In the genomic region with DNA sequence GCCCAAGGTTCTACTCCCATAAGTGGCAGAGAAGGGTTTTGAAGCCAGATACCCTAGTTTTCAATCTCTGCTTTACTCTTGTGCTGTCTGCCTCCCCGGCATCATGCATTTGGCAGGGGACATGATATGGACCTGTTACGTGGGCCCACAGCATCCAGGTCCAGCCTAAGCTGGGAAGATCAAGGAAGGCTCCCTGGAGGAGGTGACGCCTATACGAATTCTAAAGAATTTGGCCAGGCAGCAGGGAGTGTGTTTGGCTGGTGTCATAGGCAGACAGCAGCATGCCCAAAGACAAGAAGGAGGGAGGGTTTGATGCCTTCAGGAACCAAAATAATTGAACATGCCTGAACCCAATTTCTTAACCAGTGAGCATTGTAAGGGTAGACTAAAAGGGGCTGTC, we compare ENCODE assay signal across 20 cellular contexts. TPM values are rescaled to one million over a fixed set of nuclear protein-coding genes. Genes with fewer than 3 reads are reported as not detected.
DNase-seq lines count a peak whose midpoint lies in the region; ATAC-seq, FAIRE-seq and TF ChIP-seq lines count a peak whose summit lies in the region.
"Had no signal": no experiment of that assay in that cellular context is flagged by ENCODE, and none has a peak within 500 bp of the region (broad histone marks: within the 10 kb centered on the region; RNA-seq: fewer than 3 reads in every experiment).

No MANE protein-coding gene starts in this region.

- peak overlapping the region; percentile 8 for H3K27ac Mint-ChIP-seq in astrocyte (ENCODE audit: unreplicated experiment)
- H3K27ac Mint-ChIP-seq in memory B cell = peak overlapping the region; percentile 51
- no peak overlapping the region for H3K27ac Mint-ChIP-seq in osteocyte (ENCODE audit: unreplicated experiment)
- H3K27ac Mint-ChIP-seq: activated T-cell treated with anti-CD3 and anti-CD28 coated beads, Interleukin-2, amount 50 U/mL, for 24 hours had no signal

- H3K9me3 Mint-ChIP-seq in astrocyte (ENCODE audit: unreplicated experiment) (no peaks in the 10 kb centered on the region), memory B cell (no peaks in the 10 kb centered on the region), osteocyte (ENCODE audit: unreplicated experiment) (no peaks in the 10 kb centered on the region)
- H3K9me3 Mint-ChIP-seq: activated T-cell treated with anti-CD3 and anti-CD28 coated beads, Interleukin-2, amount 50 U/mL, for 24 hours had no signal

- H3K4me3 Mint-ChIP-seq in astrocyte (ENCODE audit: unreplicated experiment) = no peak overlapping the region
- no peak overlapping the region for H3K4me3 Mint-ChIP-seq in memory B cell
- H3K4me3 Mint-ChIP-seq in osteocyte (ENCODE audit: unreplicated experiment) = no peak overlapping the region
- H3K4me3 Mint-ChIP-seq: activated T-cell treated with anti-CD3 and anti-CD28 coated beads, Interleukin-2, amount 50 U/mL, for 24 hours had no signal

- H3K4me1 Mint-ChIP-seq in astrocyte (ENCODE audit: low read depth, unreplicated experiment) = peaks cover 79% of the 10 kb centered on the region
- peaks cover 36% of the 10 kb centered on the region for H3K4me1 Mint-ChIP-seq in memory B cell
- H3K4me1 Mint-ChIP-seq in osteocyte (ENCODE audit: unreplicated experiment) = peaks cover 92% of the 10 kb centered on the region

- no peak overlapping the region for H3K4me3 ChIP-seq in AG04450 (ENCODE audit: low read depth, low read length)
- H3K4me3 ChIP-seq in astrocyte (ENCODE audit: insufficient read depth, low read depth, low read length) = no peak overlapping the region
- no peak overlapping the region for H3K4me3 ChIP-seq in smooth muscle cell

- FAIRE-seq in astrocyte (lab: Jason Lieb, UNC) = no peak
- FAIRE-seq: GM12892 had no signal

- H3K27ac ChIP-seq in AG04450 (ENCODE audit: low read depth, low read length) (peak overlapping the region; percentile 69), astrocyte (ENCODE audit: low read depth, low read length) (peak overlapping the region; percentile 97), smooth muscle cell (ENCODE audit: low read depth) (peak overlapping the region; percentile 95)

- POLR2A ChIA-PET in AG04450 (lab: Yijun Ruan, JAX) = interaction anchor here (1.4 kb wide), 2 partner anchors 15 to 28 kb away, joined by 3 to 6 read pairs; no protein-coding TSS in a partner anchor

- DNase-seq in AG04450 (ENCODE audit: low read depth, low spot score) = no peak
- no peak for DNase-seq in astrocyte (ENCODE audit: low read depth)
- no peak for DNase-seq in memory B cell (ENCODE audit: low spot score in 2 of 2)
- no peak for DNase-seq in smooth muscle cell (lab: John Stamatoyannopoulos, UW; ENCODE audit: unreplicated experiment)
- DNase-seq in NCI-H1930 (lab: John Stamatoyannopoulos, UW) = no peak
- DNase-seq in NCI-H1417 (lab: John Stamatoyannopoulos, UW) = no peak
- no peak for DNase-seq in osteocyte (ENCODE audit: extremely low spot score, unreplicated experiment)
- DNase-seq: activated CD4-positive, alpha-beta T cell treated with anti-CD3 and anti-CD28 coated beads for 4 hours; activated naive CD4-positive, alpha-beta T cell; activated T-cell treated with anti-CD3 and anti-CD28 coated beads, Interleukin-2, amount 50 U/mL, for 24 hours; Calu3; NCI-H1105 treated with DMSO at 0.1 percent for 48 hours; NCI-H2081 treated with DMSO at 0.1 percent for 48 hours; occipital lobe; stimulated activated CD8-positive, alpha-beta memory T cell treated with anti-CD3 and anti-CD28 coated beads, Interleukin-4, amount 100 ng/mL, for 48 hours; T-helper 2 cell had no signal

- peaks cover 51% of the 10 kb centered on the region for H3F3A ChIP-seq in smooth muscle cell (ENCODE audit: low read depth)

- no peak overlapping the region for H2AFZ ChIP-seq in astrocyte (ENCODE audit: low read depth, low read length)
- no peak overlapping the region for H2AFZ ChIP-seq in smooth muscle cell (ENCODE audit: low read depth)

- H3K36me3 Mint-ChIP-seq in astrocyte (ENCODE audit: low read depth, unreplicated experiment) (peaks cover 9% of the 10 kb centered on the region), memory B cell (no peaks in the 10 kb centered on the region), osteocyte (ENCODE audit: unreplicated experiment) (peaks cover 9% of the 10 kb centered on the region)

- no peak overlapping the region for H3K4me2 ChIP-seq in astrocyte (ENCODE audit: low read length)
- H3K4me2 ChIP-seq in smooth muscle cell = no peak overlapping the region

- peaks cover 90% of the 10 kb centered on the region for H3K4me1 ChIP-seq in astrocyte (ENCODE audit: insufficient read depth, low read length)
- H3K4me1 ChIP-seq in smooth muscle cell (ENCODE audit: low read depth) = peaks cover 75% of the 10 kb centered on the region

- H4K20me1 ChIP-seq in astrocyte (ENCODE audit: insufficient read depth, low read length) (no peaks in the 10 kb centered on the region), smooth muscle cell (ENCODE audit: low read depth) (no peaks in the 10 kb centered on the region)

- H3K9ac ChIP-seq in astrocyte (ENCODE audit: low read length) (peak overlapping the region; percentile 12), smooth muscle cell (ENCODE audit: low read depth) (no peak overlapping the region)

- WGBS in smooth muscle cell (ENCODE audit: low lambda C conversion rate) = 97% methylated on average over 4 of the region's 4 CpGs

- CTCF ChIA-PET in AG04450 (lab: Charles Lee) = no interaction called here

- no peak for TF ChIP-seq CTCF in AG04450 (IDR thresholded peaks at IDR 0.05; ENCODE audit: low read depth, low read length)
- TF ChIP-seq CTCF in astrocyte (IDR thresholded peaks at IDR 0.05; ENCODE audit: insufficient read depth, low read depth, low read length) = no peak
- TF ChIP-seq CTCF in smooth muscle cell (IDR thresholded peaks at IDR 0.05; ENCODE audit: borderline replicate concordance, insufficient read depth, poor library complexity, severe bottlenecking) = no peak
- no peak for TF ChIP-seq CTCF in osteocyte (IDR thresholded peaks at IDR 0.05)

- H3K79me2 ChIP-seq in astrocyte (ENCODE audit: insufficient read depth, low read length) = peaks cover 42% of the 10 kb centered on the region
- H3K79me2 ChIP-seq in smooth muscle cell (ENCODE audit: low read depth) = peaks cover 22% of the 10 kb centered on the region

- H3K9me3 ChIP-seq in AG04450 (ENCODE audit: control insufficient read depth, insufficient read depth, low read length) = no peaks in the 10 kb centered on the region
- H3K9me3 ChIP-seq in astrocyte (ENCODE audit: insufficient read depth, low read depth, low read length) = no peaks in the 10 kb centered on the region
- no peaks in the 10 kb centered on the region for H3K9me3 ChIP-seq in smooth muscle cell (replicated peaks; ENCODE audit: low read depth)

- ATAC-seq in memory B cell (ENCODE audit: low read depth) (no peak), HG03045 (IDR thresholded peaks at IDR 0.05; ENCODE audit: unreplicated experiment) (no peak)
- ATAC-seq: HCT116, SK-N-SH treated with all-trans-retinoic acid at 6 μM for 48 hours had no signal

- H3K27me3 Mint-ChIP-seq in astrocyte (ENCODE audit: low read depth, unreplicated experiment) (no peaks in the 10 kb centered on the region), memory B cell (no peaks in the 10 kb centered on the region), osteocyte (ENCODE audit: unreplicated experiment) (no peaks in the 10 kb centered on the region)

- H3K36me3 ChIP-seq in astrocyte (ENCODE audit: insufficient read depth, low read length) = no peaks in the 10 kb centered on the region
- H3K36me3 ChIP-seq in smooth muscle cell (ENCODE audit: low read depth) = no peaks in the 10 kb centered on the region

- H3K27me3 ChIP-seq in AG04450 (ENCODE audit: control insufficient read depth, insufficient read depth, low read length) (no peaks in the 10 kb centered on the region), astrocyte (ENCODE audit: insufficient read depth, low read length) (no peaks in the 10 kb centered on the region), smooth muscle cell (ENCODE audit: low read depth) (no peaks in the 10 kb centered on the region)

RNA-seq across cellular contexts. Expression of gene NRP2, which starts 21.2 kb away (rescaled TPM):
- polyA plus RNA-seq in AG04450 (2011; rRNA removed) = 106 and 114 TPM in 2 replicates
- 127 and 153 TPM in 2 replicates for polyA minus RNA-seq in AG04450 (2011; rRNA and poly(A)+ RNA removed)
- 68.5 and 76.7 TPM in 2 replicates for total RNA-seq in astrocyte
- 70.4 and 96.1 TPM in 2 replicates for total RNA-seq in smooth muscle cell
- polyA plus RNA-seq in smooth muscle cell = 53.2 and 58.4 TPM in 2 replicates
- 52.4 and 58.4 TPM in 2 replicates for total RNA-seq in osteocyte
